1 cellular context compared by ENCODE assay signal in the genomic region with DNA sequence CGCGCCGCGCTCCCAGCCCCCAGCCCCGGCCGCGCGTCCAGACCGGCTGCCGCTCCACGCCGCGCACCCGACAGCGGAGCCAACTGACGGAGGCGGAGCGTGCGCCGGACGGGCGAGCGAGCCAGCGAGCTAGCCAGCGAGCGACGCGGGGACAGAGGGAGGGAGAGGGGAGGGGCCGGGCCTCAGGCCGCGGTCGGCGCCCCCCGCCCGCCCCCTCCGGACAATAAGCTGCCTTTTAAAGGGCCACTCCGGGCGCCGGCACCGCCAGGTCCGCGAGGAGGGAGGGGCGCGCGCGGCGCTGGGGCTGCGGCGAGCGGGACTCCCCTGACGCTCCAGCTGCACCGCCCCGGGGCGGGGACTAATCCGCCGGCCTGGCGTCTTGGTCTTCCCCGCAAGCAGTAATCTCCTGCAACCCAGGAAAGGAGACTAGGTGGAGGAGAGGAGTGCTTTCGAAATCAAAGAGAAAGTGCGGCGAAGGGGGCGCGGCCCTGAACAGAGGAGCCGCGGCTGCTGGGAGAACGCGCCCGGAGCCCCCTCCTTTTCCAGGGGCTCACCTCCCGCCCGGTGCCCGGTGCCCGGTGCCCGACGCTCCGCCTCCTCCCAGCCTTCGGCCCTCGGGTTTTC.
TF ChIP-seq lines count a peak whose summit lies in the region.

A gene with protein sequence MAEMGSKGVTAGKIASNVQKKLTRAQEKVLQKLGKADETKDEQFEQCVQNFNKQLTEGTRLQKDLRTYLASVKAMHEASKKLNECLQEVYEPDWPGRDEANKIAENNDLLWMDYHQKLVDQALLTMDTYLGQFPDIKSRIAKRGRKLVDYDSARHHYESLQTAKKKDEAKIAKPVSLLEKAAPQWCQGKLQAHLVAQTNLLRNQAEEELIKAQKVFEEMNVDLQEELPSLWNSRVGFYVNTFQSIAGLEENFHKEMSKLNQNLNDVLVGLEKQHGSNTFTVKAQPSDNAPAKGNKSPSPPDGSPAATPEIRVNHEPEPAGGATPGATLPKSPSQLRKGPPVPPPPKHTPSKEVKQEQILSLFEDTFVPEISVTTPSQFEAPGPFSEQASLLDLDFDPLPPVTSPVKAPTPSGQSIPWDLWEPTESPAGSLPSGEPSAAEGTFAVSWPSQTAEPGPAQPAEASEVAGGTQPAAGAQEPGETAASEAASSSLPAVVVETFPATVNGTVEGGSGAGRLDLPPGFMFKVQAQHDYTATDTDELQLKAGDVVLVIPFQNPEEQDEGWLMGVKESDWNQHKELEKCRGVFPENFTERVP (minus strand): TSS at position 157 of the 624 bp plus-strand sequence. CDS start 211 bp downstream, outside the sequence.

TF ChIP-seq in HEK293, 187 proteins besides CTCF, POLR2A, EP300 and RAD21 (continued from another document and continues in another):
- TF ChIP-seq ZNF138 (tag by site-specific recombination; IDR thresholded peaks at IDR 0.05; ENCODE audit: borderline replicate concordance) (no peak), WT1 (tag by site-specific recombination; IDR thresholded peaks at IDR 0.05) (peak; percentile 18; the same call in 1 of the 2 replicates), ZNF169 (tag by site-specific recombination; IDR thresholded peaks at IDR 0.05) (no peak), ZXDB (tag by site-specific recombination; IDR thresholded peaks at IDR 0.05) (0 out of 2 replicates have a peak, but pooled peaks have one; percentile 18), ZBTB20 (tag by site-specific recombination; IDR thresholded peaks at IDR 0.05) (no peak), ZIC2 (tag by site-specific recombination; IDR thresholded peaks at IDR 0.05) (peak; percentile 7; the same call in 1 of the 2 replicates), ZNF776 (tag by site-specific recombination; IDR thresholded peaks at IDR 0.05; ENCODE audit: borderline replicate concordance) (no peak), PRDM1 (tag by site-specific recombination; IDR thresholded peaks at IDR 0.05) (0 out of 2 replicates have a peak, but pooled peaks have one; percentile 10), ZNF600 (tag by site-specific recombination; IDR thresholded peaks at IDR 0.05) (no peak), GFI1B (tag by site-specific recombination; IDR thresholded peaks at IDR 0.05) (no peak), ZNF544 (tag by site-specific recombination; IDR thresholded peaks at IDR 0.05) (no peak), ZNF155 (tag by site-specific recombination; IDR thresholded peaks at IDR 0.05) (no peak), KLF9 (tag by site-specific recombination; IDR thresholded peaks at IDR 0.05; ENCODE audit: low read depth) (peak; percentile 35; the same call in 1 of the 2 replicates), ZNF530 (tag by site-specific recombination; IDR thresholded peaks at IDR 0.05; ENCODE audit: low read depth) (no peak), ZNF341 (tag by site-specific recombination; IDR thresholded peaks at IDR 0.05; ENCODE audit: low read depth) (peak; percentile 23; the same call in 1 of the 2 replicates), ZNF658 (tag by site-specific recombination; IDR thresholded peaks at IDR 0.05) (no peak), EGR2 (tag by site-specific recombination; IDR thresholded peaks at IDR 0.05; ENCODE audit: low read depth) (no peak)
- TF ChIP-seq, protein P1, sequence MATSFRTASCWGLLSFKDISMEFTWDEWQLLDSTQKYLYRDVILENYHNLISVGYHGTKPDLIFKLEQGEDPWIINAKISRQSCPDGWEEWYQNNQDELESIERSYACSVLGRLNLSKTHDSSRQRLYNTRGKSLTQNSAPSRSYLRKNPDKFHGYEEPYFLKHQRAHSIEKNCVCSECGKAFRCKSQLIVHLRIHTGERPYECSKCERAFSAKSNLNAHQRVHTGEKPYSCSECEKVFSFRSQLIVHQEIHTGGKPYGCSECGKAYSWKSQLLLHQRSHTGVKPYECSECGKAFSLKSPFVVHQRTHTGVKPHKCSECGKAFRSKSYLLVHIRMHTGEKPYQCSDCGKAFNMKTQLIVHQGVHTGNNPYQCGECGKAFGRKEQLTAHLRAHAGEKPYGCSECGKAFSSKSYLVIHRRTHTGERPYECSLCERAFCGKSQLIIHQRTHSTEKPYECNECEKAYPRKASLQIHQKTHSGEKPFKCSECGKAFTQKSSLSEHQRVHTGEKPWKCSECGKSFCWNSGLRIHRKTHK (tag by site-specific recombination; IDR thresholded peaks at IDR 0.05): no peak
- TF ChIP-seq, protein P2, sequence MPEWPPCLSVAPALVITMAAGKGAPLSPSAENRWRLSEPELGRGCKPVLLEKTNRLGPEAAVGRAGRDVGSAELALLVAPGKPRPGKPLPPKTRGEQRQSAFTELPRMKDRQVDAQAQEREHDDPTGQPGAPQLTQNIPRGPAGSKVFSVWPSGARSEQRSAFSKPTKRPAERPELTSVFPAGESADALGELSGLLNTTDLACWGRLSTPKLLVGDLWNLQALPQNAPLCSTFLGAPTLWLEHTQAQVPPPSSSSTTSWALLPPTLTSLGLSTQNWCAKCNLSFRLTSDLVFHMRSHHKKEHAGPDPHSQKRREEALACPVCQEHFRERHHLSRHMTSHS (tag by site-specific recombination; IDR thresholded peaks at IDR 0.05): no peak
- TF ChIP-seq, protein P3, sequence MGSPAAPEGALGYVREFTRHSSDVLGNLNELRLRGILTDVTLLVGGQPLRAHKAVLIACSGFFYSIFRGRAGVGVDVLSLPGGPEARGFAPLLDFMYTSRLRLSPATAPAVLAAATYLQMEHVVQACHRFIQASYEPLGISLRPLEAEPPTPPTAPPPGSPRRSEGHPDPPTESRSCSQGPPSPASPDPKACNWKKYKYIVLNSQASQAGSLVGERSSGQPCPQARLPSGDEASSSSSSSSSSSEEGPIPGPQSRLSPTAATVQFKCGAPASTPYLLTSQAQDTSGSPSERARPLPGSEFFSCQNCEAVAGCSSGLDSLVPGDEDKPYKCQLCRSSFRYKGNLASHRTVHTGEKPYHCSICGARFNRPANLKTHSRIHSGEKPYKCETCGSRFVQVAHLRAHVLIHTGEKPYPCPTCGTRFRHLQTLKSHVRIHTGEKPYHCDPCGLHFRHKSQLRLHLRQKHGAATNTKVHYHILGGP (tag by site-specific recombination; IDR thresholded peaks at IDR 0.05): no peak
- TF ChIP-seq, protein P4, sequence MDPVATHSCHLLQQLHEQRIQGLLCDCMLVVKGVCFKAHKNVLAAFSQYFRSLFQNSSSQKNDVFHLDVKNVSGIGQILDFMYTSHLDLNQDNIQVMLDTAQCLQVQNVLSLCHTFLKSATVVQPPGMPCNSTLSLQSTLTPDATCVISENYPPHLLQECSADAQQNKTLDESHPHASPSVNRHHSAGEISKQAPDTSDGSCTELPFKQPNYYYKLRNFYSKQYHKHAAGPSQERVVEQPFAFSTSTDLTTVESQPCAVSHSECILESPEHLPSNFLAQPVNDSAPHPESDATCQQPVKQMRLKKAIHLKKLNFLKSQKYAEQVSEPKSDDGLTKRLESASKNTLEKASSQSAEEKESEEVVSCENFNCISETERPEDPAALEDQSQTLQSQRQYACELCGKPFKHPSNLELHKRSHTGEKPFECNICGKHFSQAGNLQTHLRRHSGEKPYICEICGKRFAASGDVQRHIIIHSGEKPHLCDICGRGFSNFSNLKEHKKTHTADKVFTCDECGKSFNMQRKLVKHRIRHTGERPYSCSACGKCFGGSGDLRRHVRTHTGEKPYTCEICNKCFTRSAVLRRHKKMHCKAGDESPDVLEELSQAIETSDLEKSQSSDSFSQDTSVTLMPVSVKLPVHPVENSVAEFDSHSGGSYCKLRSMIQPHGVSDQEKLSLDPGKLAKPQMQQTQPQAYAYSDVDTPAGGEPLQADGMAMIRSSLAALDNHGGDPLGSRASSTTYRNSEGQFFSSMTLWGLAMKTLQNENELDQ (tag by site-specific recombination; IDR thresholded peaks at IDR 0.05; ENCODE audit: low read depth): no peak
- TF ChIP-seq, protein P5, sequence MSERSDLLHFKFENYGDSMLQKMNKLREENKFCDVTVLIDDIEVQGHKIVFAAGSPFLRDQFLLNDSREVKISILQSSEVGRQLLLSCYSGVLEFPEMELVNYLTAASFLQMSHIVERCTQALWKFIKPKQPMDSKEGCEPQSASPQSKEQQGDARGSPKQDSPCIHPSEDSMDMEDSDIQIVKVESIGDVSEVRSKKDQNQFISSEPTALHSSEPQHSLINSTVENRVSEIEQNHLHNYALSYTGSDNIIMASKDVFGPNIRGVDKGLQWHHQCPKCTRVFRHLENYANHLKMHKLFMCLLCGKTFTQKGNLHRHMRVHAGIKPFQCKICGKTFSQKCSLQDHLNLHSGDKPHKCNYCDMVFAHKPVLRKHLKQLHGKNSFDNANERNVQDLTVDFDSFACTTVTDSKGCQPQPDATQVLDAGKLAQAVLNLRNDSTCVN (tag by site-specific recombination; optimal IDR thresholded peaks at IDR 0.05): peak; percentile 67
- TF ChIP-seq, protein P6, sequence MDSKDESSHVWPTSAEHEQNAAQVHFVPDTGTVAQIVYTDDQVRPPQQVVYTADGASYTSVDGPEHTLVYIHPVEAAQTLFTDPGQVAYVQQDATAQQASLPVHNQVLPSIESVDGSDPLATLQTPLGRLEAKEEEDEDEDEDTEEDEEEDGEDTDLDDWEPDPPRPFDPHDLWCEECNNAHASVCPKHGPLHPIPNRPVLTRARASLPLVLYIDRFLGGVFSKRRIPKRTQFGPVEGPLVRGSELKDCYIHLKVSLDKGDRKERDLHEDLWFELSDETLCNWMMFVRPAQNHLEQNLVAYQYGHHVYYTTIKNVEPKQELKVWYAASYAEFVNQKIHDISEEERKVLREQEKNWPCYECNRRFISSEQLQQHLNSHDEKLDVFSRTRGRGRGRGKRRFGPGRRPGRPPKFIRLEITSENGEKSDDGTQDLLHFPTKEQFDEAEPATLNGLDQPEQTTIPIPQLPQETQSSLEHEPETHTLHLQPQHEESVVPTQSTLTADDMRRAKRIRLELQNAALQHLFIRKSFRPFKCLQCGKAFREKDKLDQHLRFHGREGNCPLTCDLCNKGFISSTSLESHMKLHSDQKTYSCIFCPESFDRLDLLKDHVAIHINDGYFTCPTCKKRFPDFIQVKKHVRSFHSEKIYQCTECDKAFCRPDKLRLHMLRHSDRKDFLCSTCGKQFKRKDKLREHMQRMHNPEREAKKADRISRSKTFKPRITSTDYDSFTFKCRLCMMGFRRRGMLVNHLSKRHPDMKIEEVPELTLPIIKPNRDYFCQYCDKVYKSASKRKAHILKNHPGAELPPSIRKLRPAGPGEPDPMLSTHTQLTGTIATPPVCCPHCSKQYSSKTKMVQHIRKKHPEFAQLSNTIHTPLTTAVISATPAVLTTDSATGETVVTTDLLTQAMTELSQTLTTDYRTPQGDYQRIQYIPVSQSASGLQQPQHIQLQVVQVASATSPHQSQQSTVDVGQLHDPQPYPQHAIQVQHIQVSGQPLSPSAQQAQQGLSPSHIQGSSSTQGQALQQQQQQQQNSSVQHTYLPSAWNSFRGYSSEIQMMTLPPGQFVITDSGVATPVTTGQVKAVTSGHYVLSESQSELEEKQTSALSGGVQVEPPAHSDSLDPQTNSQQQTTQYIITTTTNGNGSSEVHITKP (tag by site-specific recombination; IDR thresholded peaks at IDR 0.05): peak; percentile 56
- TF ChIP-seq, protein P7, sequence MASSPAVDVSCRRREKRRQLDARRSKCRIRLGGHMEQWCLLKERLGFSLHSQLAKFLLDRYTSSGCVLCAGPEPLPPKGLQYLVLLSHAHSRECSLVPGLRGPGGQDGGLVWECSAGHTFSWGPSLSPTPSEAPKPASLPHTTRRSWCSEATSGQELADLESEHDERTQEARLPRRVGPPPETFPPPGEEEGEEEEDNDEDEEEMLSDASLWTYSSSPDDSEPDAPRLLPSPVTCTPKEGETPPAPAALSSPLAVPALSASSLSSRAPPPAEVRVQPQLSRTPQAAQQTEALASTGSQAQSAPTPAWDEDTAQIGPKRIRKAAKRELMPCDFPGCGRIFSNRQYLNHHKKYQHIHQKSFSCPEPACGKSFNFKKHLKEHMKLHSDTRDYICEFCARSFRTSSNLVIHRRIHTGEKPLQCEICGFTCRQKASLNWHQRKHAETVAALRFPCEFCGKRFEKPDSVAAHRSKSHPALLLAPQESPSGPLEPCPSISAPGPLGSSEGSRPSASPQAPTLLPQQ (tag by site-specific recombination; IDR thresholded peaks at IDR 0.05): no peak
- TF ChIP-seq, protein P8, sequence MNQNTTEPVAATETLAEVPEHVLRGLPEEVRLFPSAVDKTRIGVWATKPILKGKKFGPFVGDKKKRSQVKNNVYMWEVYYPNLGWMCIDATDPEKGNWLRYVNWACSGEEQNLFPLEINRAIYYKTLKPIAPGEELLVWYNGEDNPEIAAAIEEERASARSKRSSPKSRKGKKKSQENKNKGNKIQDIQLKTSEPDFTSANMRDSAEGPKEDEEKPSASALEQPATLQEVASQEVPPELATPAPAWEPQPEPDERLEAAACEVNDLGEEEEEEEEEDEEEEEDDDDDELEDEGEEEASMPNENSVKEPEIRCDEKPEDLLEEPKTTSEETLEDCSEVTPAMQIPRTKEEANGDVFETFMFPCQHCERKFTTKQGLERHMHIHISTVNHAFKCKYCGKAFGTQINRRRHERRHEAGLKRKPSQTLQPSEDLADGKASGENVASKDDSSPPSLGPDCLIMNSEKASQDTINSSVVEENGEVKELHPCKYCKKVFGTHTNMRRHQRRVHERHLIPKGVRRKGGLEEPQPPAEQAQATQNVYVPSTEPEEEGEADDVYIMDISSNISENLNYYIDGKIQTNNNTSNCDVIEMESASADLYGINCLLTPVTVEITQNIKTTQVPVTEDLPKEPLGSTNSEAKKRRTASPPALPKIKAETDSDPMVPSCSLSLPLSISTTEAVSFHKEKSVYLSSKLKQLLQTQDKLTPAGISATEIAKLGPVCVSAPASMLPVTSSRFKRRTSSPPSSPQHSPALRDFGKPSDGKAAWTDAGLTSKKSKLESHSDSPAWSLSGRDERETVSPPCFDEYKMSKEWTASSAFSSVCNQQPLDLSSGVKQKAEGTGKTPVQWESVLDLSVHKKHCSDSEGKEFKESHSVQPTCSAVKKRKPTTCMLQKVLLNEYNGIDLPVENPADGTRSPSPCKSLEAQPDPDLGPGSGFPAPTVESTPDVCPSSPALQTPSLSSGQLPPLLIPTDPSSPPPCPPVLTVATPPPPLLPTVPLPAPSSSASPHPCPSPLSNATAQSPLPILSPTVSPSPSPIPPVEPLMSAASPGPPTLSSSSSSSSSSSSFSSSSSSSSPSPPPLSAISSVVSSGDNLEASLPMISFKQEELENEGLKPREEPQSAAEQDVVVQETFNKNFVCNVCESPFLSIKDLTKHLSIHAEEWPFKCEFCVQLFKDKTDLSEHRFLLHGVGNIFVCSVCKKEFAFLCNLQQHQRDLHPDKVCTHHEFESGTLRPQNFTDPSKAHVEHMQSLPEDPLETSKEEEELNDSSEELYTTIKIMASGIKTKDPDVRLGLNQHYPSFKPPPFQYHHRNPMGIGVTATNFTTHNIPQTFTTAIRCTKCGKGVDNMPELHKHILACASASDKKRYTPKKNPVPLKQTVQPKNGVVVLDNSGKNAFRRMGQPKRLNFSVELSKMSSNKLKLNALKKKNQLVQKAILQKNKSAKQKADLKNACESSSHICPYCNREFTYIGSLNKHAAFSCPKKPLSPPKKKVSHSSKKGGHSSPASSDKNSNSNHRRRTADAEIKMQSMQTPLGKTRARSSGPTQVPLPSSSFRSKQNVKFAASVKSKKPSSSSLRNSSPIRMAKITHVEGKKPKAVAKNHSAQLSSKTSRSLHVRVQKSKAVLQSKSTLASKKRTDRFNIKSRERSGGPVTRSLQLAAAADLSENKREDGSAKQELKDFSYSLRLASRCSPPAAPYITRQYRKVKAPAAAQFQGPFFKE (tag by site-specific recombination; IDR thresholded peaks at IDR 0.05; ENCODE audit: borderline replicate concordance): no peak
